8 cellular contexts compared by ENCODE assay signal in genomic region chr17:40111221-40112128, GRCh38. TPM values are rescaled to one million over a fixed set of nuclear protein-coding genes. Genes with fewer than 3 reads are reported as not detected.
DNase-seq lines count a peak whose midpoint lies in the region; ATAC-seq, FAIRE-seq and TF ChIP-seq lines count a peak whose summit lies in the region.

No MANE protein-coding gene starts in this region.

- DNase-seq in DMS 273 treated with DMSO at 0.1 percent for 48 hours (lab: John Stamatoyannopoulos, UW) (peak; percentile 78), HEK293T (ENCODE audit: extremely low spot score) (peak; percentile 75), NCI-H2029 (lab: John Stamatoyannopoulos, UW) (peak; percentile 88), T-helper 17 cell (peak; percentile 49 to 50 (median 50)), GM12878 (ENCODE audit: low read depth, low spot score) (no peak), hepatic stellate cell (ENCODE audit: low spot score) (peak; percentile 86)

- CTCF ChIA-PET in HEK293T (lab: Yijun Ruan, JAX): interaction anchor here (0.6 to 5.8 kb wide), 23 partner anchors 8 to 437 kb away, joined by 3 to 82 read pairs (median 5); partner anchors contain the start of genes MED24 and NR1D1
- CTCF ChIA-PET in GM12878 (lab: Yijun Ruan, JAX): interaction anchor here (0.7 to 7.9 kb wide), 39 partner anchors 12 to 488 kb away, joined by 3 to 367 read pairs (median 7); partner anchors contain the start of genes CASC3, CDC6, CSF3 and MED24

- peak overlapping the region; percentile 79 for H3K4me2 ChIP-seq in GM12878 (ENCODE audit: control insufficient read depth, insufficient read depth)

- H3K27ac ChIP-seq in GM12878 (ENCODE audit: control insufficient read depth, insufficient read depth): peak overlapping the region; percentile 46; the same call in 1 of the 2 replicates
- peak overlapping the region; percentile 94 for H3K27ac ChIP-seq in rectal smooth muscle tissue (ENCODE audit: low read depth, low read length)

- H3K9ac ChIP-seq in GM12878 (ENCODE audit: control insufficient read depth, insufficient read depth, low read length) (peak overlapping the region; percentile 30; the same call in 1 of the 2 replicates), rectal smooth muscle tissue (ENCODE audit: low read length) (no peak overlapping the region)

- H3K79me2 ChIP-seq in GM12878 (ENCODE audit: control insufficient read depth, insufficient read depth, low read length): no peaks in the 10 kb centered on the region

- RAD21 ChIA-PET in GM12878 (lab: Charles Lee; ENCODE audit: unreplicated experiment): interaction anchor here (0.6 to 7.0 kb wide), 26 partner anchors 8 to 200 kb away, joined by 3 to 246 read pairs (median 10); partner anchors contain the start of genes CASC3, CSF3, MED24 and MSL1

- H3K36me3 ChIP-seq in GM12878 (ENCODE audit: control insufficient read depth in 2 of 2, insufficient read depth in 2 of 2, low read length in 1 of 2) (no peaks in the 10 kb centered on the region), rectal smooth muscle tissue (ENCODE audit: control insufficient read depth, insufficient read depth, low read length) (no peaks in the 10 kb centered on the region)

- H3K27me3 ChIP-seq in GM12878 (replicated peaks in 1 of 2; ENCODE audit: control insufficient read depth in 2 of 2, insufficient read depth in 2 of 2, low read length in 1 of 2) (no peaks in the 10 kb centered on the region), rectal smooth muscle tissue (ENCODE audit: control insufficient read depth, insufficient read depth, low read length) (no peaks in the 10 kb centered on the region)

- peak overlapping the region; percentile 96 for H2AFZ ChIP-seq in GM12878 (ENCODE audit: control insufficient read depth, low read depth, low read length)

- BruUV-seq in GM12878 (replicated peaks; lab: Mats Ljungman, UMichigan): no TSS peak

- SMC1A ChIA-PET in GM12878 (lab: Charles Lee; ENCODE audit: uncharacterized antibody, unreplicated experiment): interaction anchor here (1.0 to 8.0 kb wide), 32 partner anchors 11 to 196 kb away, joined by 3 to 177 read pairs (median 6); partner anchors contain the start of genes CASC3, CDC6, CSF3 and MED24

- FAIRE-seq in GM12878 (lab: Jason Lieb, UNC): peak; percentile 78

- TF ChIP-seq RAD21 in GM12878 (IDR thresholded peaks at IDR 0.05; ENCODE audit: insufficient read depth, low read depth, low read length): peak; percentile 84

- no peak for TF ChIP-seq POLR2A in GM12878 (IDR thresholded peaks at IDR 0.05; ENCODE audit: low read depth, low read length)

- H3K27me3 Mint-ChIP-seq in T-helper 17 cell: no peaks in the 10 kb centered on the region

- TF ChIP-seq EP300 in GM12878 (IDR thresholded peaks at IDR 0.05; ENCODE audit: borderline replicate concordance in 1 of 2, control insufficient read depth in 1 of 2, low read depth in 2 of 2, low read length in 2 of 2): 0 out of 4 replicates have a peak, but pooled peaks have one; percentile 27 to 33

- no peaks in the 10 kb centered on the region for H3K36me3 Mint-ChIP-seq in T-helper 17 cell (ENCODE audit: low read depth)

- H3K9me3 ChIP-seq in T-helper 17 cell (ENCODE audit: control insufficient read depth, low read length, poor library complexity, severe bottlenecking) (no peaks in the 10 kb centered on the region), GM12878 (replicated peaks; ENCODE audit: control insufficient read depth, insufficient read depth, low read length) (no peaks in the 10 kb centered on the region)

- no peaks in the 10 kb centered on the region for H4K20me1 ChIP-seq in GM12878 (ENCODE audit: control insufficient read depth, insufficient read depth)

- H3K4me1 Mint-ChIP-seq in T-helper 17 cell: peaks cover 62% of the 10 kb centered on the region

- peaks cover 45% of the 10 kb centered on the region for H3K4me1 ChIP-seq in GM12878 (ENCODE audit: control insufficient read depth, insufficient read depth, low read length)
- peaks cover 67% of the 10 kb centered on the region for H3K4me1 ChIP-seq in rectal smooth muscle tissue (ENCODE audit: control insufficient read depth, insufficient read depth, low read length)

- peak; percentile 32 for ATAC-seq in T-helper 17 cell
- peak; percentile 77 for ATAC-seq in GM12878
- ATAC-seq in GM21526 (IDR thresholded peaks at IDR 0.05; ENCODE audit: low FRiP score, unreplicated experiment): no peak

- H3K4me3 Mint-ChIP-seq in T-helper 17 cell: peak overlapping the region; percentile 82

- H3K4me3 ChIP-seq in GM12878 (no peak overlapping the region), rectal smooth muscle tissue (ENCODE audit: low read length) (peak overlapping the region; percentile 25)

- peak overlapping the region; percentile 100 for H3K27ac Mint-ChIP-seq in T-helper 17 cell

- 0% methylated on average over 11 of the region's 12 CpGs for WGBS in GM12878 (ENCODE audit: insufficient coverage, insufficient replicate concordance, low lambda C conversion rate, missing lambda C conversion rate)

- intact Hi-C loops in GM12878 (cut with micrococcal nuclease; ENCODE audit: unreplicated experiment): loop anchor here (1.0 to 5.0 kb wide), 4 partner anchors 11 to 181 kb away; partner anchors contain the start of gene NR1D1

- TF ChIP-seq CTCF in GM12878 (IDR thresholded peaks at IDR 0.05 in 2 of 3, conservative IDR thresholded peaks at IDR 0.05 in 1 of 3; ENCODE audit: control insufficient read depth in 2 of 3, extremely low read depth in 1 of 3, insufficient read depth in 1 of 3, low read depth in 3 of 3, low read length in 3 of 3): peak; percentile 78 to 96 (median 84)

- POLR2A ChIA-PET in HEK293T (lab: Yijun Ruan, JAX) (interaction anchor here (0.6 to 7.1 kb wide), 7 partner anchors 9 to 57 kb away, joined by 3 to 117 read pairs (median 8); partner anchors contain the start of genes CASC3, MED24, MSL1 and NR1D1), GM12878 (lab: Charles Lee) (interaction anchor here (0.6 to 5.8 kb wide), 8 partner anchors 11 to 148 kb away, joined by 3 to 52 read pairs (median 8); partner anchors contain the start of genes MSL1, NR1D1 and WIPF2)

- in situ Hi-C loops in GM12878 (cut with MboI): loop anchor here (5.0 kb wide), 2 partner anchors 56 to 176 kb away; partner anchors contain the start of gene CDC6

RNA-seq across cellular contexts. Expression of gene MSL1, which starts 10.3 kb away (rescaled TPM):
- total RNA-seq in T-helper 17 cell: 100 to 1,000 TPM; 101 to 106 TPM
- total RNA-seq in GM12878 (2013; cell fraction: nucleolus; rRNA removed): 146 and 147 TPM in 2 replicates
- 56.3 and 57.6 TPM in 2 replicates for total RNA-seq in GM12878 (2014; rRNA removed)
- 56.4 and 56.5 TPM in 2 replicates for total RNA-seq in GM12878 (2014; rRNA removed; fragmentation: Illumina TruSeq; extraction: Trizol)
- total RNA-seq in GM12878 (2021): 47.8 and 50.6 TPM in 2 replicates
- 38.1 TPM for polyA plus RNA-seq in GM12878 (2011; ENCODE audit: low read depth)
- 80.9 and 101 TPM in 2 replicates for polyA plus RNA-seq in GM12878 (2011; rRNA removed)
- 34.6 and 35.7 TPM in 2 replicates for polyA plus RNA-seq in GM12878 (2011; cell fraction: cytosol; rRNA removed)
- 220 and 227 TPM in 2 replicates for polyA plus RNA-seq in GM12878 (2011; cell fraction: nucleus; rRNA removed)
- 45.9 and 51.6 TPM in 2 replicates for polyA plus RNA-seq in GM12878 (2012)
- 95.2 and 110 TPM in 2 replicates for polyA plus RNA-seq in GM12878 (2014; fragmentation: Illumina TruSeq; extraction: Trizol)
- polyA plus RNA-seq in GM12878 (2014; fragmentation: Nextera tagmentation; extraction: Ambion mirVana): 10 to 100 TPM; 11.1 to 18.0 TPM
- 52.0 and 53.1 TPM in 2 replicates for polyA plus RNA-seq in GM12878 (2014; rRNA removed)
- 1 to 10 TPM; 6.1 to 9.5 TPM for polyA plus RNA-seq in GM12878 (2016; fragmentation: Nextera tagmentation; extraction: Ambion mirVana)
- polyA minus RNA-seq in GM12878 (2011; rRNA and poly(A)+ RNA removed): 33.0 and 40.5 TPM in 2 replicates
- 16.6 and 20.3 TPM in 2 replicates for polyA minus RNA-seq in GM12878 (2011; cell fraction: cytosol; rRNA and poly(A)+ RNA removed)
- 30.2 and 34.7 TPM in 2 replicates for polyA minus RNA-seq in GM12878 (2011; cell fraction: nucleus; rRNA and poly(A)+ RNA removed)

RNA-seq across cellular contexts. Expression of gene NR1D1, which starts 11.1 kb away (rescaled TPM):
- total RNA-seq in T-helper 17 cell (100 to 1,000 TPM; 102 to 145 TPM), GM12878 (2014; rRNA removed) (0.49 and 1.0 TPM in 2 replicates), GM12878 (2014; rRNA removed; fragmentation: Illumina TruSeq; extraction: Trizol) (0.31 and 0.37 TPM in 2 replicates), GM12878 (2021) (3.4 and 3.6 TPM in 2 replicates)
- 5.0 TPM in 2 replicates for total RNA-seq in GM12878 (2013; cell fraction: nucleolus; rRNA removed)
- polyA plus RNA-seq in GM12878 (2011; ENCODE audit: low read depth): 0.85 TPM
- polyA plus RNA-seq in GM12878 (2011; rRNA removed) (0.17 and 0.41 TPM in 2 replicates), GM12878 (2014; fragmentation: Illumina TruSeq; extraction: Trizol) (0.44 and 1.8 TPM in 2 replicates), GM12878 (2014; fragmentation: Nextera tagmentation; extraction: Ambion mirVana) (under 1 TPM; 0.10 to 0.33 TPM), GM12878 (2014; rRNA removed) (0.87 and 1.2 TPM in 2 replicates), GM12878 (2016; fragmentation: Nextera tagmentation; extraction: Ambion mirVana) (1 to 10 TPM; 1.8 to 2.6 TPM)
- polyA plus RNA-seq in GM12878 (2011; cell fraction: cytosol; rRNA removed): 0.67 and 1.2 TPM in 2 replicates
- polyA plus RNA-seq in GM12878 (2011; cell fraction: nucleus; rRNA removed): 5.1 and 5.9 TPM in 2 replicates
- polyA plus RNA-seq in GM12878 (2012): 2.0 and 3.6 TPM in 2 replicates
- 1.0 and 1.4 TPM in 2 replicates for polyA minus RNA-seq in GM12878 (2011; rRNA and poly(A)+ RNA removed)
- 2.1 TPM in 2 replicates for polyA minus RNA-seq in GM12878 (2011; cell fraction: cytosol; rRNA and poly(A)+ RNA removed)
- 3.1 and 6.0 TPM in 2 replicates for polyA minus RNA-seq in GM12878 (2011; cell fraction: nucleus; rRNA and poly(A)+ RNA removed)

RNA-seq across cellular contexts. Expression of gene CASC3, which starts 28.9 kb away (rescaled TPM):
- 100 to 1,000 TPM; 168 to 176 TPM for total RNA-seq in T-helper 17 cell
- 135 and 156 TPM in 2 replicates for total RNA-seq in GM12878 (2013; cell fraction: nucleolus; rRNA removed)
- total RNA-seq in GM12878 (2014; rRNA removed): 31.8 and 37.6 TPM in 2 replicates
- total RNA-seq in GM12878 (2014; rRNA removed; fragmentation: Illumina TruSeq; extraction: Trizol): 31.9 and 33.7 TPM in 2 replicates
- total RNA-seq in GM12878 (2021): 42.9 and 49.0 TPM in 2 replicates
- polyA plus RNA-seq in GM12878 (2011; ENCODE audit: low read depth): 30.2 TPM
- polyA plus RNA-seq in GM12878 (2011; rRNA removed): 40.3 and 60.0 TPM in 2 replicates
- polyA plus RNA-seq in GM12878 (2011; cell fraction: cytosol; rRNA removed): 39.7 and 54.1 TPM in 2 replicates
- 126 and 159 TPM in 2 replicates for polyA plus RNA-seq in GM12878 (2011; cell fraction: nucleus; rRNA removed)
- polyA plus RNA-seq in GM12878 (2012): 40.4 and 44.5 TPM in 2 replicates
- 52.4 and 59.7 TPM in 2 replicates for polyA plus RNA-seq in GM12878 (2014; fragmentation: Illumina TruSeq; extraction: Trizol)
- 10 to 100 TPM; 12.7 to 16.4 TPM for polyA plus RNA-seq in GM12878 (2014; fragmentation: Nextera tagmentation; extraction: Ambion mirVana)
- 30.2 and 34.3 TPM in 2 replicates for polyA plus RNA-seq in GM12878 (2014; rRNA removed)
- polyA plus RNA-seq in GM12878 (2016; fragmentation: Nextera tagmentation; extraction: Ambion mirVana): 10 to 100 TPM; 52.6 to 53.4 TPM
- polyA minus RNA-seq in GM12878 (2011; rRNA and poly(A)+ RNA removed): 40.6 and 41.8 TPM in 2 replicates
- 9.0 and 22.5 TPM in 2 replicates for polyA minus RNA-seq in GM12878 (2011; cell fraction: cytosol; rRNA and poly(A)+ RNA removed)
- 33.4 and 39.4 TPM in 2 replicates for polyA minus RNA-seq in GM12878 (2011; cell fraction: nucleus; rRNA and poly(A)+ RNA removed)

RNA-seq across cellular contexts. Expression of gene THRA, which starts 48.7 kb away (rescaled TPM):
- total RNA-seq in T-helper 17 cell: 10 to 100 TPM; 29.8 to 32.2 TPM
- 3.8 and 5.5 TPM in 2 replicates for total RNA-seq in GM12878 (2013; cell fraction: nucleolus; rRNA removed)
- 0.65 and 0.68 TPM in 2 replicates for total RNA-seq in GM12878 (2014; rRNA removed)
- total RNA-seq in GM12878 (2014; rRNA removed; fragmentation: Illumina TruSeq; extraction: Trizol): 0.63 and 0.64 TPM in 2 replicates
- total RNA-seq in GM12878 (2021): 1.5 and 2.0 TPM in 2 replicates
- 1.2 TPM for polyA plus RNA-seq in GM12878 (2011; ENCODE audit: low read depth)
- polyA plus RNA-seq in GM12878 (2011; rRNA removed): 0.81 and 1.1 TPM in 2 replicates
- polyA plus RNA-seq in GM12878 (2011; cell fraction: cytosol; rRNA removed): 1.5 TPM in 2 replicates
- polyA plus RNA-seq in GM12878 (2011; cell fraction: nucleus; rRNA removed): 1.1 and 1.4 TPM in 2 replicates
- 1.9 and 2.2 TPM in 2 replicates for polyA plus RNA-seq in GM12878 (2012)
- 1.0 and 1.2 TPM in 2 replicates for polyA plus RNA-seq in GM12878 (2014; fragmentation: Illumina TruSeq; extraction: Trizol)
- under 1 TPM; 0.03 to 0.07 TPM for polyA plus RNA-seq in GM12878 (2014; fragmentation: Nextera tagmentation; extraction: Ambion mirVana)
- polyA plus RNA-seq in GM12878 (2014; rRNA removed): 0.64 and 0.81 TPM in 2 replicates
- polyA plus RNA-seq in GM12878 (2016; fragmentation: Nextera tagmentation; extraction: Ambion mirVana): under 1 TPM; 0.07 to 0.64 TPM
- polyA minus RNA-seq in GM12878 (2011; rRNA and poly(A)+ RNA removed): 1.1 and 1.4 TPM in 2 replicates
- polyA minus RNA-seq in GM12878 (2011; cell fraction: cytosol; rRNA and poly(A)+ RNA removed): 0.42 and 0.80 TPM in 2 replicates
- 0.48 and 0.57 TPM in 2 replicates for polyA minus RNA-seq in GM12878 (2011; cell fraction: nucleus; rRNA and poly(A)+ RNA removed)

RNA-seq across cellular contexts. Expression of gene MED24, which starts 57.3 kb away (rescaled TPM):
- 10 to 100 TPM; 73.7 to 77.5 TPM for total RNA-seq in T-helper 17 cell
- 191 and 225 TPM in 2 replicates for total RNA-seq in GM12878 (2013; cell fraction: nucleolus; rRNA removed)
- total RNA-seq in GM12878 (2014; rRNA removed): 33.5 and 40.6 TPM in 2 replicates
- 32.8 and 35.3 TPM in 2 replicates for total RNA-seq in GM12878 (2014; rRNA removed; fragmentation: Illumina TruSeq; extraction: Trizol)
- 74.1 and 84.7 TPM in 2 replicates for total RNA-seq in GM12878 (2021)
- polyA plus RNA-seq in GM12878 (2011; ENCODE audit: low read depth): 47.6 TPM
- 31.1 and 74.8 TPM in 2 replicates for polyA plus RNA-seq in GM12878 (2011; rRNA removed)
- polyA plus RNA-seq in GM12878 (2011; cell fraction: cytosol; rRNA removed): 78.2 and 80.7 TPM in 2 replicates
- 270 and 289 TPM in 2 replicates for polyA plus RNA-seq in GM12878 (2011; cell fraction: nucleus; rRNA removed)
- 54.5 and 59.0 TPM in 2 replicates for polyA plus RNA-seq in GM12878 (2012)
- 77.0 and 85.1 TPM in 2 replicates for polyA plus RNA-seq in GM12878 (2014; fragmentation: Illumina TruSeq; extraction: Trizol)
- 10 to 100 TPM in 1 of 2 experiments, 1 to 10 TPM in 1; 5.4 to 10.3 TPM for polyA plus RNA-seq in GM12878 (2014; fragmentation: Nextera tagmentation; extraction: Ambion mirVana)
- 58.6 and 75.5 TPM in 2 replicates for polyA plus RNA-seq in GM12878 (2014; rRNA removed)
- polyA plus RNA-seq in GM12878 (2016; fragmentation: Nextera tagmentation; extraction: Ambion mirVana): 10 to 100 TPM; 89.9 to 97.4 TPM
- polyA minus RNA-seq in GM12878 (2011; rRNA and poly(A)+ RNA removed): 93.6 and 96.4 TPM in 2 replicates
- polyA minus RNA-seq in GM12878 (2011; cell fraction: cytosol; rRNA and poly(A)+ RNA removed): 54.1 and 61.4 TPM in 2 replicates
- polyA minus RNA-seq in GM12878 (2011; cell fraction: nucleus; rRNA and poly(A)+ RNA removed): 104 and 143 TPM in 2 replicates

Comparison
In these comparisons a context has a peak if more than half of its experiments do, and no peak if none do; other contexts are left out.
1. RNA of gene NR1D1, which starts 11.1 kb away (total RNA-seq): 102 to 145 TPM in T-helper 17 cell; 0.31 to 5.0 TPM in GM12878; every median in the first group is over 10 times any median in the second.